ENCODE assay signal across 1 cellular context in genomic region chr14:23299986-23300686, GRCh38.
TF ChIP-seq lines count a peak whose summit lies in the region.

No MANE protein-coding gene starts in this region.

TF ChIP-seq in HepG2, 621 proteins besides CTCF, POLR2A, EP300 and RAD21 (continued from another document and continues in another):
- no peak for TF ChIP-seq AHDC1 (CRISPR knock-in tag; IDR thresholded peaks at IDR 0.05; ENCODE audit: borderline replicate concordance)
- 0 out of 2 replicates have a peak, but pooled peaks have one; percentile 31 for TF ChIP-seq MAF1 (CRISPR knock-in tag; IDR thresholded peaks at IDR 0.05; ENCODE audit: borderline replicate concordance)
- 0 out of 2 replicates have a peak, but pooled peaks have one; percentile 27 for TF ChIP-seq SMAD1 (CRISPR knock-in tag; IDR thresholded peaks at IDR 0.05; ENCODE audit: borderline replicate concordance, low read depth)
- no peak for TF ChIP-seq ZNF784 (CRISPR knock-in tag; IDR thresholded peaks at IDR 0.05; ENCODE audit: borderline replicate concordance)
- no peak for TF ChIP-seq SAP130 (CRISPR knock-in tag; IDR thresholded peaks at IDR 0.05; ENCODE audit: low read depth)
- TF ChIP-seq ZNF264 (CRISPR knock-in tag; IDR thresholded peaks at IDR 0.05): 0 out of 2 replicates have a peak, but pooled peaks have one; percentile 35
- peak; percentile 41 for TF ChIP-seq ZSCAN29 (CRISPR knock-in tag; conservative IDR thresholded peaks at IDR 0.05)
- TF ChIP-seq, protein P1, sequence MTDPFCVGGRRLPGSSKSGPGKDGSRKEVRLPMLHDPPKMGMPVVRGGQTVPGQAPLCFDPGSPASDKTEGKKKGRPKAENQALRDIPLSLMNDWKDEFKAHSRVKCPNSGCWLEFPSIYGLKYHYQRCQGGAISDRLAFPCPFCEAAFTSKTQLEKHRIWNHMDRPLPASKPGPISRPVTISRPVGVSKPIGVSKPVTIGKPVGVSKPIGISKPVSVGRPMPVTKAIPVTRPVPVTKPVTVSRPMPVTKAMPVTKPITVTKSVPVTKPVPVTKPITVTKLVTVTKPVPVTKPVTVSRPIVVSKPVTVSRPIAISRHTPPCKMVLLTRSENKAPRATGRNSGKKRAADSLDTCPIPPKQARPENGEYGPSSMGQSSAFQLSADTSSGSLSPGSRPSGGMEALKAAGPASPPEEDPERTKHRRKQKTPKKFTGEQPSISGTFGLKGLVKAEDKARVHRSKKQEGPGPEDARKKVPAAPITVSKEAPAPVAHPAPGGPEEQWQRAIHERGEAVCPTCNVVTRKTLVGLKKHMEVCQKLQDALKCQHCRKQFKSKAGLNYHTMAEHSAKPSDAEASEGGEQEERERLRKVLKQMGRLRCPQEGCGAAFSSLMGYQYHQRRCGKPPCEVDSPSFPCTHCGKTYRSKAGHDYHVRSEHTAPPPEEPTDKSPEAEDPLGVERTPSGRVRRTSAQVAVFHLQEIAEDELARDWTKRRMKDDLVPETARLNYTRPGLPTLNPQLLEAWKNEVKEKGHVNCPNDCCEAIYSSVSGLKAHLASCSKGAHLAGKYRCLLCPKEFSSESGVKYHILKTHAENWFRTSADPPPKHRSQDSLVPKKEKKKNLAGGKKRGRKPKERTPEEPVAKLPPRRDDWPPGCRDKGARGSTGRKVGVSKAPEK (CRISPR knock-in tag; IDR thresholded peaks at IDR 0.05; ENCODE audit: borderline replicate concordance): no peak
- TF ChIP-seq SP1 (IDR thresholded peaks at IDR 0.05): no peak
- no peak for TF ChIP-seq SP1 (CRISPR knock-in tag; IDR thresholded peaks at IDR 0.05)
- peak; percentile 44 for TF ChIP-seq MYC (CRISPR knock-in tag; IDR thresholded peaks at IDR 0.05; ENCODE audit: borderline replicate concordance)
- TF ChIP-seq BCLAF1 (IDR thresholded peaks at IDR 0.05): no peak
- TF ChIP-seq, protein P2, sequence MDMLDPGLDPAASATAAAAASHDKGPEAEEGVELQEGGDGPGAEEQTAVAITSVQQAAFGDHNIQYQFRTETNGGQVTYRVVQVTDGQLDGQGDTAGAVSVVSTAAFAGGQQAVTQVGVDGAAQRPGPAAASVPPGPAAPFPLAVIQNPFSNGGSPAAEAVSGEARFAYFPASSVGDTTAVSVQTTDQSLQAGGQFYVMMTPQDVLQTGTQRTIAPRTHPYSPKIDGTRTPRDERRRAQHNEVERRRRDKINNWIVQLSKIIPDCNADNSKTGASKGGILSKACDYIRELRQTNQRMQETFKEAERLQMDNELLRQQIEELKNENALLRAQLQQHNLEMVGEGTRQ (IDR thresholded peaks at IDR 0.05; ENCODE audit: low read depth, low read length): no peak
- TF ChIP-seq, protein P2 (CRISPR knock-in tag; IDR thresholded peaks at IDR 0.05; ENCODE audit: borderline replicate concordance): peak; percentile 47; the same call in 1 of the 2 replicates
- TF ChIP-seq, protein P3, sequence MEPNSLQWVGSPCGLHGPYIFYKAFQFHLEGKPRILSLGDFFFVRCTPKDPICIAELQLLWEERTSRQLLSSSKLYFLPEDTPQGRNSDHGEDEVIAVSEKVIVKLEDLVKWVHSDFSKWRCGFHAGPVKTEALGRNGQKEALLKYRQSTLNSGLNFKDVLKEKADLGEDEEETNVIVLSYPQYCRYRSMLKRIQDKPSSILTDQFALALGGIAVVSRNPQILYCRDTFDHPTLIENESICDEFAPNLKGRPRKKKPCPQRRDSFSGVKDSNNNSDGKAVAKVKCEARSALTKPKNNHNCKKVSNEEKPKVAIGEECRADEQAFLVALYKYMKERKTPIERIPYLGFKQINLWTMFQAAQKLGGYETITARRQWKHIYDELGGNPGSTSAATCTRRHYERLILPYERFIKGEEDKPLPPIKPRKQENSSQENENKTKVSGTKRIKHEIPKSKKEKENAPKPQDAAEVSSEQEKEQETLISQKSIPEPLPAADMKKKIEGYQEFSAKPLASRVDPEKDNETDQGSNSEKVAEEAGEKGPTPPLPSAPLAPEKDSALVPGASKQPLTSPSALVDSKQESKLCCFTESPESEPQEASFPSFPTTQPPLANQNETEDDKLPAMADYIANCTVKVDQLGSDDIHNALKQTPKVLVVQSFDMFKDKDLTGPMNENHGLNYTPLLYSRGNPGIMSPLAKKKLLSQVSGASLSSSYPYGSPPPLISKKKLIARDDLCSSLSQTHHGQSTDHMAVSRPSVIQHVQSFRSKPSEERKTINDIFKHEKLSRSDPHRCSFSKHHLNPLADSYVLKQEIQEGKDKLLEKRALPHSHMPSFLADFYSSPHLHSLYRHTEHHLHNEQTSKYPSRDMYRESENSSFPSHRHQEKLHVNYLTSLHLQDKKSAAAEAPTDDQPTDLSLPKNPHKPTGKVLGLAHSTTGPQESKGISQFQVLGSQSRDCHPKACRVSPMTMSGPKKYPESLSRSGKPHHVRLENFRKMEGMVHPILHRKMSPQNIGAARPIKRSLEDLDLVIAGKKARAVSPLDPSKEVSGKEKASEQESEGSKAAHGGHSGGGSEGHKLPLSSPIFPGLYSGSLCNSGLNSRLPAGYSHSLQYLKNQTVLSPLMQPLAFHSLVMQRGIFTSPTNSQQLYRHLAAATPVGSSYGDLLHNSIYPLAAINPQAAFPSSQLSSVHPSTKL (CRISPR knock-in tag; IDR thresholded peaks at IDR 0.05): no peak
- no peak for TF ChIP-seq MAZ (IDR thresholded peaks at IDR 0.05; ENCODE audit: borderline replicate concordance, low read depth, low read length)
- no peak for TF ChIP-seq MAZ (CRISPR knock-in tag; IDR thresholded peaks at IDR 0.05; ENCODE audit: low read depth)
- TF ChIP-seq WIZ (CRISPR knock-in tag; IDR thresholded peaks at IDR 0.05): no peak
- 0 out of 2 replicates have a peak, but pooled peaks have one; percentile 12 for TF ChIP-seq ZNF136 (CRISPR knock-in tag; IDR thresholded peaks at IDR 0.05; ENCODE audit: low read depth)
- TF ChIP-seq ZNF446 (CRISPR knock-in tag; IDR thresholded peaks at IDR 0.05): 0 out of 2 replicates have a peak, but pooled peaks have one; percentile 66
- TF ChIP-seq POLR2AphosphoS2 (IDR thresholded peaks at IDR 0.05; ENCODE audit: low read depth, low read length): no peak
- TF ChIP-seq SALL1 (CRISPR knock-in tag; IDR thresholded peaks at IDR 0.05): no peak
- 0 out of 2 replicates have a peak, but pooled peaks have one; percentile 18 for TF ChIP-seq KAT7 (CRISPR knock-in tag; IDR thresholded peaks at IDR 0.05; ENCODE audit: borderline replicate concordance)
- TF ChIP-seq ZNF773 (CRISPR knock-in tag; IDR thresholded peaks at IDR 0.05; ENCODE audit: borderline replicate concordance): peak; percentile 54; the same call in 1 of the 2 replicates
- no peak for TF ChIP-seq ZFX (CRISPR knock-in tag; IDR thresholded peaks at IDR 0.05; ENCODE audit: low read depth)
- TF ChIP-seq PITX1 (CRISPR knock-in tag; IDR thresholded peaks at IDR 0.05): no peak
- TF ChIP-seq SYNCRIP (IDR thresholded peaks at IDR 0.05; ENCODE audit: insufficient read depth, low read depth, low read length): no peak
- TF ChIP-seq ZNF605 (CRISPR knock-in tag; IDR thresholded peaks at IDR 0.05): peak; percentile 72; the same call in 1 of the 2 replicates
- 0 out of 2 replicates have a peak, but pooled peaks have one; percentile 2 for TF ChIP-seq ZFP36L1 (CRISPR knock-in tag; IDR thresholded peaks at IDR 0.05)
- no peak for TF ChIP-seq CEBPB (IDR thresholded peaks at IDR 0.05; ENCODE audit: borderline replicate concordance, low read depth, low read length)
- TF ChIP-seq RXRB (CRISPR knock-in tag; IDR thresholded peaks at IDR 0.05; ENCODE audit: borderline replicate concordance): no peak
- no peak for TF ChIP-seq DDIT3 (CRISPR knock-in tag; IDR thresholded peaks at IDR 0.05)
- TF ChIP-seq ELF4 (CRISPR knock-in tag; IDR thresholded peaks at IDR 0.05; ENCODE audit: borderline replicate concordance): 0 out of 2 replicates have a peak, but pooled peaks have one; percentile 16
- TF ChIP-seq ZNF747 (CRISPR knock-in tag; IDR thresholded peaks at IDR 0.05; ENCODE audit: borderline replicate concordance): 0 out of 2 replicates have a peak, but pooled peaks have one; percentile 23
- 0 out of 2 replicates have a peak, but pooled peaks have one; percentile 24 for TF ChIP-seq ISL2 (CRISPR knock-in tag; IDR thresholded peaks at IDR 0.05)
- TF ChIP-seq ZBTB14 (CRISPR knock-in tag; IDR thresholded peaks at IDR 0.05): 0 out of 2 replicates have a peak, but pooled peaks have one; percentile 22
- no peak for TF ChIP-seq ZNF260 (CRISPR knock-in tag; IDR thresholded peaks at IDR 0.05; ENCODE audit: borderline replicate concordance, low read depth)
- TF ChIP-seq ZNF672 (CRISPR knock-in tag; IDR thresholded peaks at IDR 0.05): no peak
- no peak for TF ChIP-seq HOXA5 (CRISPR knock-in tag; IDR thresholded peaks at IDR 0.05)
- TF ChIP-seq GATA4 (IDR thresholded peaks at IDR 0.05; ENCODE audit: borderline replicate concordance, low read depth): 0 out of 2 replicates have a peak, but pooled peaks have one; percentile 34
- no peak for TF ChIP-seq CHCHD3 (CRISPR knock-in tag; IDR thresholded peaks at IDR 0.05)
- TF ChIP-seq RBAK (CRISPR knock-in tag; IDR thresholded peaks at IDR 0.05): no peak
- no peak for TF ChIP-seq SOX5 (CRISPR knock-in tag; IDR thresholded peaks at IDR 0.05; ENCODE audit: borderline replicate concordance)
- TF ChIP-seq ZNF788 (CRISPR knock-in tag; IDR thresholded peaks at IDR 0.05; ENCODE audit: borderline replicate concordance): peak; percentile 27; the same call in 1 of the 2 replicates
